ENCODE assay signal across 8 cellular contexts in genomic region chr1:921011-921837, GRCh38. TPM values are rescaled to one million over a fixed set of nuclear protein-coding genes. Genes with fewer than 3 reads are reported as not detected.
DNase-seq lines count a peak whose midpoint lies in the region; TF ChIP-seq lines count a peak whose summit lies in the region.

No MANE protein-coding gene starts in this region.

- H3K9me3 Mint-ChIP-seq in activated CD4-positive, alpha-beta memory T cell treated with anti-CD3 and anti-CD28 coated beads, Interleukin-2, amount 10 ng/mL, durations not matched to agents 7 days and 5 days = no peaks in the 10 kb centered on the region

- TF ChIP-seq RAD21 in liver (IDR thresholded peaks at IDR 0.05) = peak in 1 of 2 donors; percentile 40

- H3K27me3 Mint-ChIP-seq in activated CD4-positive, alpha-beta memory T cell treated with anti-CD3 and anti-CD28 coated beads, Interleukin-2, amount 10 ng/mL, durations not matched to agents 7 days and 5 days = peaks cover 45% of the 10 kb centered on the region

- H3K27me3 ChIP-seq in Karpas-422 (ENCODE audit: low read length) = no peaks in the 10 kb centered on the region
- peaks cover 0 to 3% (median 2%) of the 10 kb centered on the region in 4 donors for H3K27me3 ChIP-seq in liver (ENCODE audit: control insufficient read depth in 4 of 4, insufficient read depth in 4 of 4, low read length in 3 of 4)
- H3K27me3 ChIP-seq in thyroid gland = peaks cover 6% of the 10 kb centered on the region

- intact Hi-C loops in thyroid gland (cut with DNase I) = no loop called here

- H3K4me3 ChIP-seq in Karpas-422 (ENCODE audit: low read length) (no peak overlapping the region), coronary artery (peak overlapping the region; percentile 35), liver (ENCODE audit: low read depth in 1 of 3, low read length in 3 of 3) (no peak overlapping the region), thyroid gland (replicated peaks in 1 of 3) (no peak overlapping the region)

- H3K4me2 ChIP-seq in Karpas-422 (ENCODE audit: low read depth, low read length, poor library complexity, severe bottlenecking) = peak overlapping the region; percentile 50

- WGBS in liver = 33% methylated on average over 38 of the region's 38 CpGs
- 32 to 40% methylated on average over 27 to 36 of the region's 38 CpGs for WGBS in thyroid gland, 2 donors

- H3K27ac Mint-ChIP-seq in activated CD4-positive, alpha-beta memory T cell treated with anti-CD3 and anti-CD28 coated beads, Interleukin-2, amount 10 ng/mL, durations not matched to agents 7 days and 5 days = no peak overlapping the region

- peaks cover 15% of the 10 kb centered on the region for H3K4me1 ChIP-seq in Karpas-422 (ENCODE audit: low read length)
- peaks cover 16 to 49% (median 37%) of the 10 kb centered on the region in 4 donors for H3K4me1 ChIP-seq in liver (ENCODE audit: control insufficient read depth in 4 of 4, insufficient read depth in 4 of 4, low read length in 3 of 4)
- peaks cover 18 to 45% of the 10 kb centered on the region in 2 donors for H3K4me1 ChIP-seq in thyroid gland

- H3K27ac ChIP-seq in Karpas-422 (ENCODE audit: low read length) (no peak overlapping the region), coronary artery (no peak overlapping the region), liver (ENCODE audit: low read depth in 1 of 2, low read length in 2 of 2) (no peak overlapping the region), thyroid gland (no peak overlapping the region)

- no peak overlapping the region for H2AFZ ChIP-seq in Karpas-422 (ENCODE audit: low read length)

- H3K36me3 ChIP-seq in Karpas-422 (ENCODE audit: insufficient read depth, low read length) (no peaks in the 10 kb centered on the region), liver (ENCODE audit: control insufficient read depth in 4 of 4, insufficient read depth in 3 of 4, low read depth in 1 of 4, low read length in 3 of 4) (no peaks in the 10 kb centered on the region), thyroid gland (no peaks in the 10 kb centered on the region)

- H3K9me3 ChIP-seq in Karpas-422 (ENCODE audit: low read length) (no peaks in the 10 kb centered on the region), liver (ENCODE audit: control insufficient read depth in 4 of 4, low read length in 3 of 4) (no peaks in the 10 kb centered on the region), thyroid gland (no peaks in the 10 kb centered on the region)

- H3K9me2 ChIP-seq in Karpas-422 (replicated peaks; ENCODE audit: insufficient read depth, low read length) = no peaks in the 10 kb centered on the region

- peaks cover 11% of the 10 kb centered on the region for H3K4me1 Mint-ChIP-seq in activated CD4-positive, alpha-beta memory T cell treated with anti-CD3 and anti-CD28 coated beads, Interleukin-2, amount 10 ng/mL, durations not matched to agents 7 days and 5 days

- H4K20me1 ChIP-seq in Karpas-422 (ENCODE audit: insufficient read depth, low read depth, low read length) = peaks cover 24% of the 10 kb centered on the region; the same call in 1 of the 2 replicates

- no peak for TF ChIP-seq POLR2A in thyroid gland (IDR thresholded peaks at IDR 0.05)

- no peaks in the 10 kb centered on the region for H3K36me3 Mint-ChIP-seq in activated CD4-positive, alpha-beta memory T cell treated with anti-CD3 and anti-CD28 coated beads, Interleukin-2, amount 10 ng/mL, durations not matched to agents 7 days and 5 days (ENCODE audit: low read depth)

- CTCF ChIA-PET in activated CD4-positive, alpha-beta memory T cell treated with anti-CD3 and anti-CD28 coated beads, Interleukin-2, amount 10 ng/mL, durations not matched to agents 7 days and 5 days (lab: Charles Lee) = no interaction called here

- H3K4me3 Mint-ChIP-seq in activated CD4-positive, alpha-beta memory T cell treated with anti-CD3 and anti-CD28 coated beads, Interleukin-2, amount 10 ng/mL, durations not matched to agents 7 days and 5 days = no peak overlapping the region

- DNase-seq in NCI-H1417 (lab: John Stamatoyannopoulos, UW) (peak; percentile 89 to 92 (median 91)), NCI-H1417 treated with DMSO at 0.1 percent for 48 hours (lab: John Stamatoyannopoulos, UW) (no peak), Karpas-422 (peak; percentile 82), RPMI7951 (ENCODE audit: low read depth) (peak; percentile 73), coronary artery (ENCODE audit: low spot score) (no peak), thyroid gland (peak; percentile 60 to 63)
- DNase-seq in activated CD4-positive, alpha-beta memory T cell treated with anti-CD3 and anti-CD28 coated beads, Interleukin-2, amount 10 ng/mL, durations not matched to agents 7 days and 5 days = no peak

- H3K9ac ChIP-seq in Karpas-422 (ENCODE audit: low read length) = no peak overlapping the region
- no peak overlapping the region for H3K9ac ChIP-seq in liver (ENCODE audit: low read depth in 1 of 2, low read length in 2 of 2)

- TF ChIP-seq CTCF in coronary artery (IDR thresholded peaks at IDR 0.05) = peak; percentile 59
- TF ChIP-seq CTCF in liver (IDR thresholded peaks at IDR 0.05; ENCODE audit: low read depth, low read length, missing input control) = peak; percentile 47
- peak in 5 of 6 experiments; percentile 36 to 54 (median 44) for TF ChIP-seq CTCF in thyroid gland (IDR thresholded peaks at IDR 0.05)

- POLR2A ChIA-PET in activated CD4-positive, alpha-beta memory T cell treated with anti-CD3 and anti-CD28 coated beads, Interleukin-2, amount 10 ng/mL, durations not matched to agents 7 days and 5 days (lab: Charles Lee) = interaction anchor here (1.4 kb wide), 1 partner anchor 21 kb away, joined by 4 read pairs; no protein-coding TSS in a partner anchor

- no peaks in the 10 kb centered on the region for H3K79me2 ChIP-seq in Karpas-422 (ENCODE audit: low read length)

TF ChIP-seq in liver, 16 proteins besides CTCF, POLR2A, EP300 and RAD21 (continues in another document):
- TF ChIP-seq EGR1 (IDR thresholded peaks at IDR 0.05; ENCODE audit: low read depth in 2 of 2) (no peak), GABPA (IDR thresholded peaks at IDR 0.05 in 1 of 2, conservative IDR thresholded peaks at IDR 0.05 in 1 of 2) (no peak), FOXA1 (IDR thresholded peaks at IDR 0.05) (no peak), HNF4A (conservative IDR thresholded peaks at IDR 0.05) (no peak), RXRA (IDR thresholded peaks at IDR 0.05) (no peak), JUND (IDR thresholded peaks at IDR 0.05) (no peak), SP1 (IDR thresholded peaks at IDR 0.05) (no peak), NR2F2 (IDR thresholded peaks at IDR 0.05) (no peak)
- TF ChIP-seq, protein P1, sequence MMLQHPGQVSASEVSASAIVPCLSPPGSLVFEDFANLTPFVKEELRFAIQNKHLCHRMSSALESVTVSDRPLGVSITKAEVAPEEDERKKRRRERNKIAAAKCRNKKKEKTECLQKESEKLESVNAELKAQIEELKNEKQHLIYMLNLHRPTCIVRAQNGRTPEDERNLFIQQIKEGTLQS (IDR thresholded peaks at IDR 0.05) = no peak

RNA-seq across cellular contexts. Expression of gene SAMD11, which starts 2.5 kb away (rescaled TPM):
- not detected in 2 replicates for total RNA-seq in Karpas-422 (2014; rRNA removed; shearing (Covaris generic); ENCODE audit: low replicate concordance)
- total RNA-seq in RPMI7951 (2014; rRNA removed; shearing (Covaris generic)) = 0.20 and 0.48 TPM in 2 replicates
- 1 to 10 TPM; 1.2 to 1.3 TPM for total RNA-seq in liver
- polyA plus RNA-seq in liver = 1 to 10 TPM in 1 of 2 donors, under 1 TPM in 1; 0.51 to 4.1 TPM
- total RNA-seq in thyroid gland = 10 to 100 TPM in 1 of 4 donors, 1 to 10 TPM in 3; 4.1 to 11.2 (median 6.3) TPM
- not detected for total RNA-seq in activated CD4-positive, alpha-beta memory T cell treated with anti-CD3 and anti-CD28 coated beads, Interleukin-2, amount 10 ng/mL, durations not matched to agents 7 days and 5 days

RNA-seq across cellular contexts. Expression of gene NOC2L, which starts 37.8 kb away (rescaled TPM):
- 32.5 and 63.5 TPM in 2 replicates for total RNA-seq in Karpas-422 (2014; rRNA removed; shearing (Covaris generic); ENCODE audit: low replicate concordance)
- total RNA-seq in RPMI7951 (2014; rRNA removed; shearing (Covaris generic)) = 68.1 and 71.6 TPM in 2 replicates
- total RNA-seq in liver = 10 to 100 TPM; 28.7 to 34.5 TPM
- 10 to 100 TPM; 17.1 to 31.3 TPM for polyA plus RNA-seq in liver
- 10 to 100 TPM; 31.9 to 39.8 (median 34.6) TPM for total RNA-seq in thyroid gland
- total RNA-seq in activated CD4-positive, alpha-beta memory T cell treated with anti-CD3 and anti-CD28 coated beads, Interleukin-2, amount 10 ng/mL, durations not matched to agents 7 days and 5 days = 10 to 100 TPM; 58.2 to 58.4 TPM

RNA-seq across cellular contexts. Expression of gene KLHL17, which starts 39.2 kb away (rescaled TPM):
- 13.9 and 21.2 TPM in 2 replicates for total RNA-seq in Karpas-422 (2014; rRNA removed; shearing (Covaris generic); ENCODE audit: low replicate concordance)
- 5.0 and 5.4 TPM in 2 replicates for total RNA-seq in RPMI7951 (2014; rRNA removed; shearing (Covaris generic))
- 1 to 10 TPM in 1 of 2 donors, under 1 TPM in 1; 0.98 to 5.4 TPM for total RNA-seq in liver
- 1 to 10 TPM; 1.2 to 3.0 TPM for polyA plus RNA-seq in liver
- total RNA-seq in thyroid gland = 10 to 100 TPM in 2 of 4 donors, 1 to 10 TPM in 2; 3.4 to 10.9 (median 10.3) TPM
- 10 to 100 TPM; 28.6 to 31.7 TPM for total RNA-seq in activated CD4-positive, alpha-beta memory T cell treated with anti-CD3 and anti-CD28 coated beads, Interleukin-2, amount 10 ng/mL, durations not matched to agents 7 days and 5 days

RNA-seq across cellular contexts. Expression of gene PLEKHN1, which starts 45.1 kb away (rescaled TPM):
- 0.72 TPM in 1 of 2 replicates, not detected in the other for total RNA-seq in Karpas-422 (2014; rRNA removed; shearing (Covaris generic); ENCODE audit: low replicate concordance)
- total RNA-seq in RPMI7951 (2014; rRNA removed; shearing (Covaris generic)) = 0.60 and 0.88 TPM in 2 replicates
- total RNA-seq in liver (under 1 TPM in 1 of 2 donors, not detected in 1; 0.17 TPM), thyroid gland (under 1 TPM in 2 of 4 donors, not detected in 2; 0.25 to 0.27 TPM)
- polyA plus RNA-seq in liver = under 1 TPM in 1 of 2 donors, not detected in 1; 0.18 TPM
- 1 to 10 TPM; 7.6 to 8.2 TPM for total RNA-seq in activated CD4-positive, alpha-beta memory T cell treated with anti-CD3 and anti-CD28 coated beads, Interleukin-2, amount 10 ng/mL, durations not matched to agents 7 days and 5 days

Comparison
In these comparisons a context has a peak if more than half of its experiments do, and no peak if none do; other contexts are left out.
1. DNase-seq: peak in NCI-H1417 (3 of 3), Karpas-422 (single experiment), RPMI7951 (single experiment) and thyroid gland (2 of 2); none in NCI-H1417 treated with DMSO at 0.1 percent for 48 hours (single experiment), coronary artery (single experiment) and activated CD4-positive, alpha-beta memory T cell treated with anti-CD3 and anti-CD28 coated beads, Interleukin-2, amount 10 ng/mL, durations not matched to agents 7 days and 5 days (single experiment).
2. Peak in every context shown above with its lines, with median percentiles within 50 percentile points of each other: CTCF ChIP-seq.